In the genomic region with DNA sequence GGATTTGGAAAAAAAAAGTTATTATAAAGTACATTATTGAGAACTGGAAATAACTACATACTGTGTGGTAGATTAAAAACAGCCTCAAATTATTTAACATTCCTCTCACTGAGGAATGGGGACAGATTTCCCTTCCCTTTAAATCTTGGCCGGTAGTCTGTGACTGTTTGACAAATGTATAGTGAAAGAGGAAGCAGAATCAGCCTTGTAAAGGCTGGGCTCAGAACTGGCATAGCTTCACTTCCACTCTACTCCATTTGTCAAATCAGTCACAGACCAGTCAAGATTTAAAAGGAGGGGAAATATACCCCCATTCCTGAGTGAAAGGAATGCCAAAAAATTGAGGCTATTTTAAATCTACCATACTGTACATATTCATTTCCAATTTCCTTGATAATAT, we compare ENCODE assay signal across 1 cellular context.
TF ChIP-seq lines count a peak whose summit lies in the region.

No MANE protein-coding gene starts in this region.

TF ChIP-seq in HepG2, 621 proteins besides CTCF, POLR2A, EP300 and RAD21:
- TF ChIP-seq SOX6 (IDR thresholded peaks at IDR 0.05) (no peak), SOX6 (CRISPR knock-in tag; IDR thresholded peaks at IDR 0.05) (no peak), SMAD1 (CRISPR knock-in tag; IDR thresholded peaks at IDR 0.05; ENCODE audit: borderline replicate concordance, low read depth) (no peak), GTF2F1 (IDR thresholded peaks at IDR 0.05; ENCODE audit: low read length) (no peak), KLF13 (CRISPR knock-in tag; IDR thresholded peaks at IDR 0.05) (no peak), GABPA (IDR thresholded peaks at IDR 0.05; ENCODE audit: low read depth, low read length) (no peak), GABPA (CRISPR knock-in tag; IDR thresholded peaks at IDR 0.05; ENCODE audit: low read depth) (no peak), KLF16 (CRISPR knock-in tag; IDR thresholded peaks at IDR 0.05) (no peak), PAX8 (CRISPR knock-in tag; IDR thresholded peaks at IDR 0.05; ENCODE audit: borderline replicate concordance) (no peak)
- TF ChIP-seq, protein P1, sequence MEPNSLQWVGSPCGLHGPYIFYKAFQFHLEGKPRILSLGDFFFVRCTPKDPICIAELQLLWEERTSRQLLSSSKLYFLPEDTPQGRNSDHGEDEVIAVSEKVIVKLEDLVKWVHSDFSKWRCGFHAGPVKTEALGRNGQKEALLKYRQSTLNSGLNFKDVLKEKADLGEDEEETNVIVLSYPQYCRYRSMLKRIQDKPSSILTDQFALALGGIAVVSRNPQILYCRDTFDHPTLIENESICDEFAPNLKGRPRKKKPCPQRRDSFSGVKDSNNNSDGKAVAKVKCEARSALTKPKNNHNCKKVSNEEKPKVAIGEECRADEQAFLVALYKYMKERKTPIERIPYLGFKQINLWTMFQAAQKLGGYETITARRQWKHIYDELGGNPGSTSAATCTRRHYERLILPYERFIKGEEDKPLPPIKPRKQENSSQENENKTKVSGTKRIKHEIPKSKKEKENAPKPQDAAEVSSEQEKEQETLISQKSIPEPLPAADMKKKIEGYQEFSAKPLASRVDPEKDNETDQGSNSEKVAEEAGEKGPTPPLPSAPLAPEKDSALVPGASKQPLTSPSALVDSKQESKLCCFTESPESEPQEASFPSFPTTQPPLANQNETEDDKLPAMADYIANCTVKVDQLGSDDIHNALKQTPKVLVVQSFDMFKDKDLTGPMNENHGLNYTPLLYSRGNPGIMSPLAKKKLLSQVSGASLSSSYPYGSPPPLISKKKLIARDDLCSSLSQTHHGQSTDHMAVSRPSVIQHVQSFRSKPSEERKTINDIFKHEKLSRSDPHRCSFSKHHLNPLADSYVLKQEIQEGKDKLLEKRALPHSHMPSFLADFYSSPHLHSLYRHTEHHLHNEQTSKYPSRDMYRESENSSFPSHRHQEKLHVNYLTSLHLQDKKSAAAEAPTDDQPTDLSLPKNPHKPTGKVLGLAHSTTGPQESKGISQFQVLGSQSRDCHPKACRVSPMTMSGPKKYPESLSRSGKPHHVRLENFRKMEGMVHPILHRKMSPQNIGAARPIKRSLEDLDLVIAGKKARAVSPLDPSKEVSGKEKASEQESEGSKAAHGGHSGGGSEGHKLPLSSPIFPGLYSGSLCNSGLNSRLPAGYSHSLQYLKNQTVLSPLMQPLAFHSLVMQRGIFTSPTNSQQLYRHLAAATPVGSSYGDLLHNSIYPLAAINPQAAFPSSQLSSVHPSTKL (CRISPR knock-in tag; IDR thresholded peaks at IDR 0.05) = no peak
- TF ChIP-seq, protein P2, sequence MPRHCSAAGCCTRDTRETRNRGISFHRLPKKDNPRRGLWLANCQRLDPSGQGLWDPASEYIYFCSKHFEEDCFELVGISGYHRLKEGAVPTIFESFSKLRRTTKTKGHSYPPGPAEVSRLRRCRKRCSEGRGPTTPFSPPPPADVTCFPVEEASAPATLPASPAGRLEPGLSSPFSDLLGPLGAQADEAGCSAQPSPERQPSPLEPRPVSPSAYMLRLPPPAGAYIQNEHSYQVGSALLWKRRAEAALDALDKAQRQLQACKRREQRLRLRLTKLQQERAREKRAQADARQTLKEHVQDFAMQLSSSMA (CRISPR knock-in tag; IDR thresholded peaks at IDR 0.05) = no peak
